ENCODE assay signal across 23 cellular contexts in the genomic region with DNA sequence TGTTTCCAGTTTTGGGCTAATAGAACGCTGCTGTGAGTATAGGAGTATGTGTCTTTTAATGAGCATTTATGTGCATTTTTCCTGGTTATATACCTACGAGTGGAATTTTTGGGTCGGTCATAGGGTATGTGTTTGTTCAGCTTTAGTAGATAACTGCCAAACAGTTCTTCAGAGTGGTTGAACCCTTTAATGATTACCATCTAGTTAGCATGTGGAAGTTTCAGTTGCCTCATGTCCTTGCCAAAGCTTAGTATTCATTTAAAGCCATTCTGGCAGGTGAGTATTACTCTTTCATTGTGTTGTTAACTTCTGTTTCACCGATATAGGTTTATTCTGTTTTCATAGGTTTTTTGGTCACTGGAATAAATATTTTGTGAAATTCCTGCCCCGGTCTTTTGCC.
DNase-seq lines count a peak whose midpoint lies in the region; ATAC-seq and TF ChIP-seq lines count a peak whose summit lies in the region.
"Had no signal": no experiment of that assay in that cellular context is flagged by ENCODE, and none has a peak within 500 bp of the region (broad histone marks: within the 10 kb centered on the region; RNA-seq: fewer than 3 reads in every experiment).

No MANE protein-coding gene starts in this region.

- no peaks in the 10 kb centered on the region for H3K9me3 Mint-ChIP-seq in type B pancreatic cell
- H3K9me3 Mint-ChIP-seq: activated naive CD8-positive, alpha-beta T cell treated with anti-CD3 and anti-CD28 coated beads for 36 hours; endodermal cell; HFFc6; naive thymus-derived CD8-positive, alpha-beta T cell had no signal

- H3K4me3 Mint-ChIP-seq in type B pancreatic cell = no peak overlapping the region
- H3K4me3 Mint-ChIP-seq: activated naive CD8-positive, alpha-beta T cell treated with anti-CD3 and anti-CD28 coated beads for 36 hours; endodermal cell; HFFc6; naive thymus-derived CD8-positive, alpha-beta T cell had no signal

- peaks cover 11% of the 10 kb centered on the region for H3K4me1 Mint-ChIP-seq in type B pancreatic cell (ENCODE audit: unreplicated experiment)
- H3K4me1 Mint-ChIP-seq: activated naive CD8-positive, alpha-beta T cell treated with anti-CD3 and anti-CD28 coated beads for 36 hours had no signal

- no peak overlapping the region for H3K27ac Mint-ChIP-seq in type B pancreatic cell
- H3K27ac Mint-ChIP-seq: activated naive CD8-positive, alpha-beta T cell treated with anti-CD3 and anti-CD28 coated beads for 36 hours; endodermal cell; naive thymus-derived CD8-positive, alpha-beta T cell had no signal

- no peak overlapping the region for H3K4me3 ChIP-seq in epithelial cell of proximal tubule (ENCODE audit: low read depth, low read length)
- H3K4me3 ChIP-seq: body of pancreas, heart right ventricle, Peyer's patch, skin epidermis had no signal

- ATAC-seq in GM19043 (IDR thresholded peaks at IDR 0.05; ENCODE audit: low read depth, unreplicated experiment) = peak; percentile 93
- peak; percentile 52 for ATAC-seq in GM21576 (IDR thresholded peaks at IDR 0.05; ENCODE audit: unreplicated experiment)
- ATAC-seq in HG03097 (IDR thresholded peaks at IDR 0.05; ENCODE audit: low FRiP score, unreplicated experiment) = peak; percentile 96
- ATAC-seq: body of pancreas; heart right ventricle; naive thymus-derived CD8-positive, alpha-beta T cell had no signal

- H3K27me3 Mint-ChIP-seq in type B pancreatic cell = no peaks in the 10 kb centered on the region
- H3K27me3 Mint-ChIP-seq: activated naive CD8-positive, alpha-beta T cell treated with anti-CD3 and anti-CD28 coated beads for 36 hours; naive thymus-derived CD8-positive, alpha-beta T cell had no signal

- peak; percentile 23 for DNase-seq in epithelial cell of proximal tubule (ENCODE audit: low read depth)
- no peak for DNase-seq in dermis blood vessel endothelial cell
- no peak for DNase-seq in NCI-H526 (lab: John Stamatoyannopoulos, UW)
- DNase-seq in type B pancreatic cell (ENCODE audit: extremely low spot score, unreplicated experiment) = no peak
- no peak for DNase-seq in SHP77 treated with DMSO at 0.1 percent for 48 hours (lab: John Stamatoyannopoulos, UW)
- DNase-seq: activated CD4-positive, CD25-positive, alpha-beta regulatory T cell treated with anti-CD3 and anti-CD28 coated beads, Interleukin-2, amount 50 U/mL, for 72 hours; activated naive CD8-positive, alpha-beta T cell treated with anti-CD3 and anti-CD28 coated beads for 36 hours; body of pancreas; DMS79 treated with DMSO at 0.1 percent for 48 hours; endodermal cell; heart right ventricle; HFFc6; mesenchymal stem cell; naive thymus-derived CD8-positive, alpha-beta T cell; NCI-H187; NCI-H2227 treated with DMSO at 0.1 percent for 48 hours; Peyer's patch; stimulated activated CD8-positive, alpha-beta memory T cell treated with anti-CD3 and anti-CD28 coated beads, Interleukin-4, amount 100 ng/mL, for 48 hours; T1000 had no signal

- peaks cover 29% of the 10 kb centered on the region for H3K36me3 Mint-ChIP-seq in type B pancreatic cell

- no peak for TF ChIP-seq CTCF in epithelial cell of proximal tubule (conservative IDR thresholded peaks at IDR 0.05; ENCODE audit: low read depth, low read length)
- TF ChIP-seq CTCF in type B pancreatic cell (conservative IDR thresholded peaks at IDR 0.05) = no peak
